Comparison of ENCODE assay signal across 3 cellular contexts in genomic region chr5:87887247-87887646, GRCh38.
"Had no signal": no experiment of that assay in that cellular context is flagged by ENCODE, and none has a peak within 500 bp of the region (broad histone marks: within the 10 kb centered on the region; RNA-seq: fewer than 3 reads in every experiment).

No MANE protein-coding gene starts in this region.

- H3K4me3 ChIP-seq: GM12878 had no signal

- DNase-seq: GDM1, GF-D8 had no signal
